1 cellular context compared by ENCODE assay signal in the genomic region with DNA sequence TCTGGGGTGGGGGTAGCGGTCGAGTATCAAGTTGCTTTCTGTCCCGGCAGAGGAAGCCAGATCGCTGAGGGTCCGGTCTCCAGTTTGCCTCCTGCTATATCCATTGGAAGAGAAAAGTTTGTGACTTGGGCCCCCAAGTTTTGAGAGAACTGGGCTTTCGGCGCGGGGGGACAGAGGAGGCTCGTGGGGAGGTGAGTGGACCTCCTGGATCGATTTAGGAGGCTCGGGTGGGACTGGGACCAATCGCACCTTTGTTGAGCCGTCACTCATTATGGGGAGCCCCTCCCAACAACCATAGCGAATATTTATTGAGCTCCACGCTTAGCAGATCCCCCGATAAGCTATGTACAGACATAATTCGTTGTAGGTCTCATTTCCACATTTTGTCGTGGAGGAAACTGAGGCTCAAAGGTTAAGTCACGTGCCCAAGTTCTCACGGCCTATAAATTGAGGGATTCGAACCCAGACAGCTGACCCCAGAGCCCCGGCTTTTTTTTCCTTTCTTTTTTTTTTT.
TF ChIP-seq lines count a peak whose summit lies in the region.

No MANE protein-coding gene starts in this region.

TF ChIP-seq in H1, 55 proteins besides CTCF, POLR2A, EP300 and RAD21:
- TF ChIP-seq E2F6 (IDR thresholded peaks at IDR 0.05) (no peak), CBX8 (IDR thresholded peaks at IDR 0.05; ENCODE audit: borderline replicate concordance, low read depth, low read length) (no peak), TCF12 (IDR thresholded peaks at IDR 0.05; ENCODE audit: low read depth, low read length) (no peak), BCL11A (IDR thresholded peaks at IDR 0.05; ENCODE audit: low read depth in 2 of 2, low read length in 2 of 2) (no peak), CTBP2 (IDR thresholded peaks at IDR 0.05; ENCODE audit: borderline replicate concordance, insufficient read depth, insufficient read length, low read length) (no peak), KDM4A (IDR thresholded peaks at IDR 0.05; ENCODE audit: low read depth, low read length, severe bottlenecking) (no peak), TAF7 (optimal IDR thresholded peaks at IDR 0.05; ENCODE audit: borderline replicate concordance, low read depth, low read length) (no peak), POU5F1 (IDR thresholded peaks at IDR 0.05; ENCODE audit: low read depth, low read length) (no peak), SRF (IDR thresholded peaks at IDR 0.05; ENCODE audit: low read depth, low read length) (no peak), JUND (IDR thresholded peaks at IDR 0.05; ENCODE audit: low read length) (no peak), RBBP5 (IDR thresholded peaks at IDR 0.05; ENCODE audit: borderline replicate concordance, low read depth, low read length) (no peak), CREB1 (IDR thresholded peaks at IDR 0.05) (no peak), SP4 (IDR thresholded peaks at IDR 0.05; ENCODE audit: low read length) (no peak), MAFK (IDR thresholded peaks at IDR 0.05; ENCODE audit: low read depth, low read length) (no peak), RFX5 (IDR thresholded peaks at IDR 0.05; ENCODE audit: borderline replicate concordance, low read depth, low read length) (no peak), KDM1A (IDR thresholded peaks at IDR 0.05; ENCODE audit: borderline replicate concordance, low read length) (no peak), RXRA (IDR thresholded peaks at IDR 0.05; ENCODE audit: insufficient read depth, low read depth, low read length) (no peak)
- TF ChIP-seq, protein P1, sequence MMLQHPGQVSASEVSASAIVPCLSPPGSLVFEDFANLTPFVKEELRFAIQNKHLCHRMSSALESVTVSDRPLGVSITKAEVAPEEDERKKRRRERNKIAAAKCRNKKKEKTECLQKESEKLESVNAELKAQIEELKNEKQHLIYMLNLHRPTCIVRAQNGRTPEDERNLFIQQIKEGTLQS (IDR thresholded peaks at IDR 0.05; ENCODE audit: insufficient read depth, low read depth, low read length), result no peak
